1 cellular context compared by ENCODE assay signal in genomic region chr4:139633661-139634060, GRCh38.
TF ChIP-seq lines count a peak whose summit lies in the region.

No MANE protein-coding gene starts in this region.

TF ChIP-seq in H1, 55 proteins besides CTCF, POLR2A, EP300 and RAD21:
- TF ChIP-seq SP1 (IDR thresholded peaks at IDR 0.05; ENCODE audit: low read depth, low read length) (0 out of 2 replicates have a peak, but pooled peaks have one; percentile 28), TEAD4 (IDR thresholded peaks at IDR 0.05; ENCODE audit: low read depth, low read length) (0 out of 2 replicates have a peak, but pooled peaks have one; percentile 17), SUZ12 (IDR thresholded peaks at IDR 0.05; ENCODE audit: low read length) (no peak), CREB1 (IDR thresholded peaks at IDR 0.05) (no peak), KDM1A (IDR thresholded peaks at IDR 0.05; ENCODE audit: borderline replicate concordance, low read length) (no peak), SIX5 (IDR thresholded peaks at IDR 0.05; ENCODE audit: low read depth, low read length) (no peak), RBBP5 (IDR thresholded peaks at IDR 0.05; ENCODE audit: borderline replicate concordance, low read depth, low read length) (no peak), BACH1 (IDR thresholded peaks at IDR 0.05; ENCODE audit: low read length) (no peak), TAF7 (optimal IDR thresholded peaks at IDR 0.05; ENCODE audit: borderline replicate concordance, low read depth, low read length) (no peak), NRF1 (IDR thresholded peaks at IDR 0.05; ENCODE audit: low read depth, low read length) (no peak), ASH2L (IDR thresholded peaks at IDR 0.05; ENCODE audit: low read length) (peak; percentile 51), SAP30 (IDR thresholded peaks at IDR 0.05; ENCODE audit: insufficient read depth, insufficient replicate concordance, low read length) (no peak), ATF2 (IDR thresholded peaks at IDR 0.05; ENCODE audit: low read length) (no peak)
